In the genomic region with DNA sequence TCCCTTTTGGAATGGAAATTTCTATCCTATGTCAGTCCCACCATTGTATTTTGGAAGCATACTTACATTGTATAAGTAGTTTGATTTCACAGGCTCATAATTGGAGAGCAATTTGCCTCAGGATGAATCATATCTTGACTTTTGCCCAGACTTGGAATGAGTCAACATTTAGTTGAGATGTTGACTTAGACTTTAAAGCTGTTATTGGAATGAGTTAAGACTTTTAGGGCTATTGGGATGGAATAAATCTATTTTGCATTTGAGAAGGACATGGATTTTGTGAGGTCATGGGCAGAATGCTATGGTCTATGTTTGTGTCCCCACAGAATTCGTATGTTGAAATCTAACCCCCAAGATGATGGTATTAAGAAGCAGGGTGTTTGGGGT, we compare ENCODE assay signal across 1 cellular context.
TF ChIP-seq lines count a peak whose summit lies in the region.

No MANE protein-coding gene starts in this region.

TF ChIP-seq in GM12878, 131 proteins besides CTCF, POLR2A, EP300 and RAD21:
- no peak for TF ChIP-seq MTA3 (IDR thresholded peaks at IDR 0.05; ENCODE audit: borderline replicate concordance, low read length)
- no peak for TF ChIP-seq NRF1 (conservative IDR thresholded peaks at IDR 0.05; ENCODE audit: low read depth, low read length)
- no peak for TF ChIP-seq RELA (IDR thresholded peaks at IDR 0.05; ENCODE audit: borderline replicate concordance, partially characterized antibody)
- no peak for TF ChIP-seq SREBF1 (IDR thresholded peaks at IDR 0.05; ENCODE audit: low read length)
- peak; percentile 47; the same call in 1 of the 2 replicates for TF ChIP-seq NFIC (IDR thresholded peaks at IDR 0.05; ENCODE audit: low read depth, low read length)
- TF ChIP-seq GABPA (IDR thresholded peaks at IDR 0.05; ENCODE audit: low read depth): no peak
- TF ChIP-seq RUNX3 (IDR thresholded peaks at IDR 0.05; ENCODE audit: low read length): peak; percentile 43; the same call in 1 of the 2 replicates
- TF ChIP-seq CEBPB (IDR thresholded peaks at IDR 0.05; ENCODE audit: borderline replicate concordance in 1 of 2, low read depth in 2 of 2, low read length in 2 of 2): no peak
- TF ChIP-seq JUNB (IDR thresholded peaks at IDR 0.05): peak; percentile 95
- TF ChIP-seq IRF4 (IDR thresholded peaks at IDR 0.05; ENCODE audit: low read depth, low read length): peak; percentile 73; the same call in 1 of the 2 replicates
- peak; percentile 59; the same call in 1 of the 2 replicates for TF ChIP-seq BCL11A (IDR thresholded peaks at IDR 0.05; ENCODE audit: low read depth, low read length)
